1 cellular context compared by ENCODE assay signal in genomic region chr18:62187543-62188378, GRCh38.
TF ChIP-seq lines count a peak whose summit lies in the region.

No MANE protein-coding gene starts in this region.

TF ChIP-seq in K562, 482 proteins besides CTCF, POLR2A, EP300 and RAD21 (continued from another document and continues in another):
- TF ChIP-seq ZNF592 (IDR thresholded peaks at IDR 0.05) (no peak), CREM (IDR thresholded peaks at IDR 0.05; ENCODE audit: low read depth) (no peak), USF1 (CRISPR knock-in tag; IDR thresholded peaks at IDR 0.05) (no peak), POLR2H (tag; IDR thresholded peaks at IDR 0.05; ENCODE audit: low read depth) (no peak), NR3C1 (CRISPR knock-in tag; IDR thresholded peaks at IDR 0.05) (no peak), ZBTB7A (IDR thresholded peaks at IDR 0.05; ENCODE audit: borderline replicate concordance, control insufficient read depth, low read depth, low read length) (peak; percentile 89; the same call in 1 of the 2 replicates), SMARCA5 (IDR thresholded peaks at IDR 0.05) (no peak), ATF3 (IDR thresholded peaks at IDR 0.05) (no peak), ATF3 (CRISPR knock-in tag; conservative IDR thresholded peaks at IDR 0.05) (no peak), EGR1 (conservative IDR thresholded peaks at IDR 0.05) (no peak), SP1 (CRISPR knock-in tag; IDR thresholded peaks at IDR 0.05) (no peak), JUN (IDR thresholded peaks at IDR 0.05; ENCODE audit: borderline replicate concordance, low read depth, low read length) (no peak), JUN (CRISPR knock-in tag; IDR thresholded peaks at IDR 0.05; ENCODE audit: borderline replicate concordance) (no peak), ZNF311 (CRISPR knock-in tag; IDR thresholded peaks at IDR 0.05) (no peak), ARNT (IDR thresholded peaks at IDR 0.05) (no peak), NFE2 (IDR thresholded peaks at IDR 0.05; ENCODE audit: low read depth) (no peak), ZNF212 (CRISPR knock-in tag; IDR thresholded peaks at IDR 0.05) (no peak), FOXK1 (CRISPR knock-in tag; IDR thresholded peaks at IDR 0.05; ENCODE audit: borderline replicate concordance) (no peak), PHTF2 (CRISPR knock-in tag; IDR thresholded peaks at IDR 0.05) (no peak), SAP30 (IDR thresholded peaks at IDR 0.05; ENCODE audit: borderline replicate concordance, insufficient read depth, low read depth, low read length, poor library complexity, severe bottlenecking) (peak; percentile 24), ZNF174 (CRISPR knock-in tag; IDR thresholded peaks at IDR 0.05) (no peak), NFE2L1 (tag; IDR thresholded peaks at IDR 0.05; ENCODE audit: borderline replicate concordance, low read depth) (no peak), RBFOX2 (IDR thresholded peaks at IDR 0.05; ENCODE audit: low read depth, low read length) (peak; percentile 47), PKNOX1 (IDR thresholded peaks at IDR 0.05) (no peak), ZFP1 (CRISPR knock-in tag; IDR thresholded peaks at IDR 0.05) (no peak), RNF2 (IDR thresholded peaks at IDR 0.05) (no peak), CCNT2 (IDR thresholded peaks at IDR 0.05; ENCODE audit: borderline replicate concordance, extremely low read depth, insufficient read length, low read depth, low read length) (peak; percentile 26), ATF1 (CRISPR knock-in tag; IDR thresholded peaks at IDR 0.05) (no peak), ATF1 (tag; IDR thresholded peaks at IDR 0.05) (0 out of 2 replicates have a peak, but pooled peaks have one; percentile 3), CBX8 (IDR thresholded peaks at IDR 0.05; ENCODE audit: borderline replicate concordance, extremely low read depth, low read depth, low read length, poor library complexity, severe bottlenecking) (no peak), RFX1 (IDR thresholded peaks at IDR 0.05) (no peak), SIRT6 (IDR thresholded peaks at IDR 0.05; ENCODE audit: low read depth, low read length) (no peak), ZNF41 (CRISPR knock-in tag; conservative IDR thresholded peaks at IDR 0.05) (no peak)
- TF ChIP-seq, protein P1, sequence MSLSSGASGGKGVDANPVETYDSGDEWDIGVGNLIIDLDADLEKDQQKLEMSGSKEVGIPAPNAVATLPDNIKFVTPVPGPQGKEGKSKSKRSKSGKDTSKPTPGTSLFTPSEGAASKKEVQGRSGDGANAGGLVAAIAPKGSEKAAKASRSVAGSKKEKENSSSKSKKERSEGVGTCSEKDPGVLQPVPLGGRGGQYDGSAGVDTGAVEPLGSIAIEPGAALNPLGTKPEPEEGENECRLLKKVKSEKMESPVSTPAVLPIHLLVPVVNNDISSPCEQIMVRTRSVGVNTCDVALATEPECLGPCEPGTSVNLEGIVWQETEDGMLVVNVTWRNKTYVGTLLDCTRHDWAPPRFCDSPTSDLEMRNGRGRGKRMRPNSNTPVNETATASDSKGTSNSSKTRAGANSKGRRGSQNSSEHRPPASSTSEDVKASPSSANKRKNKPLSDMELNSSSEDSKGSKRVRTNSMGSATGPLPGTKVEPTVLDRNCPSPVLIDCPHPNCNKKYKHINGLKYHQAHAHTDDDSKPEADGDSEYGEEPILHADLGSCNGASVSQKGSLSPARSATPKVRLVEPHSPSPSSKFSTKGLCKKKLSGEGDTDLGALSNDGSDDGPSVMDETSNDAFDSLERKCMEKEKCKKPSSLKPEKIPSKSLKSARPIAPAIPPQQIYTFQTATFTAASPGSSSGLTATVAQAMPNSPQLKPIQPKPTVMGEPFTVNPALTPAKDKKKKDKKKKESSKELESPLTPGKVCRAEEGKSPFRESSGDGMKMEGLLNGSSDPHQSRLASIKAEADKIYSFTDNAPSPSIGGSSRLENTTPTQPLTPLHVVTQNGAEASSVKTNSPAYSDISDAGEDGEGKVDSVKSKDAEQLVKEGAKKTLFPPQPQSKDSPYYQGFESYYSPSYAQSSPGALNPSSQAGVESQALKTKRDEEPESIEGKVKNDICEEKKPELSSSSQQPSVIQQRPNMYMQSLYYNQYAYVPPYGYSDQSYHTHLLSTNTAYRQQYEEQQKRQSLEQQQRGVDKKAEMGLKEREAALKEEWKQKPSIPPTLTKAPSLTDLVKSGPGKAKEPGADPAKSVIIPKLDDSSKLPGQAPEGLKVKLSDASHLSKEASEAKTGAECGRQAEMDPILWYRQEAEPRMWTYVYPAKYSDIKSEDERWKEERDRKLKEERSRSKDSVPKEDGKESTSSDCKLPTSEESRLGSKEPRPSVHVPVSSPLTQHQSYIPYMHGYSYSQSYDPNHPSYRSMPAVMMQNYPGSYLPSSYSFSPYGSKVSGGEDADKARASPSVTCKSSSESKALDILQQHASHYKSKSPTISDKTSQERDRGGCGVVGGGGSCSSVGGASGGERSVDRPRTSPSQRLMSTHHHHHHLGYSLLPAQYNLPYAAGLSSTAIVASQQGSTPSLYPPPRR (CRISPR knock-in tag; IDR thresholded peaks at IDR 0.05; ENCODE audit: borderline replicate concordance): no peak
- TF ChIP-seq, protein P2, sequence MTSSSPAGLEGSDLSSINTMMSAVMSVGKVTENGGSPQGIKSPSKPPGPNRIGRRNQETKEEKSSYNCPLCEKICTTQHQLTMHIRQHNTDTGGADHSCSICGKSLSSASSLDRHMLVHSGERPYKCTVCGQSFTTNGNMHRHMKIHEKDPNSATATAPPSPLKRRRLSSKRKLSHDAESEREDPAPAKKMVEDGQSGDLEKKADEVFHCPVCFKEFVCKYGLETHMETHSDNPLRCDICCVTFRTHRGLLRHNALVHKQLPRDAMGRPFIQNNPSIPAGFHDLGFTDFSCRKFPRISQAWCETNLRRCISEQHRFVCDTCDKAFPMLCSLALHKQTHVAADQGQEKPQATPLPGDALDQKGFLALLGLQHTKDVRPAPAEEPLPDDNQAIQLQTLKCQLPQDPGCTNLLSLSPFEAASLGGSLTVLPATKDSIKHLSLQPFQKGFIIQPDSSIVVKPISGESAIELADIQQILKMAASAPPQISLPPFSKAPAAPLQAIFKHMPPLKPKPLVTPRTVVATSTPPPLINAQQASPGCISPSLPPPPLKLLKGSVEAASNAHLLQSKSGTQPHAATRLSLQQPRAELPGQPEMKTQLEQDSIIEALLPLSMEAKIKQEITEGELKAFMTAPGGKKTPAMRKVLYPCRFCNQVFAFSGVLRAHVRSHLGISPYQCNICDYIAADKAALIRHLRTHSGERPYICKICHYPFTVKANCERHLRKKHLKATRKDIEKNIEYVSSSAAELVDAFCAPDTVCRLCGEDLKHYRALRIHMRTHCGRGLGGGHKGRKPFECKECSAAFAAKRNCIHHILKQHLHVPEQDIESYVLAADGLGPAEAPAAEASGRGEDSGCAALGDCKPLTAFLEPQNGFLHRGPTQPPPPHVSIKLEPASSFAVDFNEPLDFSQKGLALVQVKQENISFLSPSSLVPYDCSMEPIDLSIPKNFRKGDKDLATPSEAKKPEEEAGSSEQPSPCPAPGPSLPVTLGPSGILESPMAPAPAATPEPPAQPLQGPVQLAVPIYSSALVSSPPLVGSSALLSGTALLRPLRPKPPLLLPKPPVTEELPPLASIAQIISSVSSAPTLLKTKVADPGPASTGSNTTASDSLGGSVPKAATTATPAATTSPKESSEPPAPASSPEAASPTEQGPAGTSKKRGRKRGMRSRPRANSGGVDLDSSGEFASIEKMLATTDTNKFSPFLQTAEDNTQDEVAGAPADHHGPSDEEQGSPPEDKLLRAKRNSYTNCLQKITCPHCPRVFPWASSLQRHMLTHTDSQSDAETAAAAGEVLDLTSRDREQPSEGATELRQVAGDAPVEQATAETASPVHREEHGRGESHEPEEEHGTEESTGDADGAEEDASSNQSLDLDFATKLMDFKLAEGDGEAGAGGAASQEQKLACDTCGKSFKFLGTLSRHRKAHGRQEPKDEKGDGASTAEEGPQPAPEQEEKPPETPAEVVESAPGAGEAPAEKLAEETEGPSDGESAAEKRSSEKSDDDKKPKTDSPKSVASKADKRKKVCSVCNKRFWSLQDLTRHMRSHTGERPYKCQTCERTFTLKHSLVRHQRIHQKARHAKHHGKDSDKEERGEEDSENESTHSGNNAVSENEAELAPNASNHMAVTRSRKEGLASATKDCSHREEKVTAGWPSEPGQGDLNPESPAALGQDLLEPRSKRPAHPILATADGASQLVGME (CRISPR knock-in tag; IDR thresholded peaks at IDR 0.05): no peak
- TF ChIP-seq, protein P3, sequence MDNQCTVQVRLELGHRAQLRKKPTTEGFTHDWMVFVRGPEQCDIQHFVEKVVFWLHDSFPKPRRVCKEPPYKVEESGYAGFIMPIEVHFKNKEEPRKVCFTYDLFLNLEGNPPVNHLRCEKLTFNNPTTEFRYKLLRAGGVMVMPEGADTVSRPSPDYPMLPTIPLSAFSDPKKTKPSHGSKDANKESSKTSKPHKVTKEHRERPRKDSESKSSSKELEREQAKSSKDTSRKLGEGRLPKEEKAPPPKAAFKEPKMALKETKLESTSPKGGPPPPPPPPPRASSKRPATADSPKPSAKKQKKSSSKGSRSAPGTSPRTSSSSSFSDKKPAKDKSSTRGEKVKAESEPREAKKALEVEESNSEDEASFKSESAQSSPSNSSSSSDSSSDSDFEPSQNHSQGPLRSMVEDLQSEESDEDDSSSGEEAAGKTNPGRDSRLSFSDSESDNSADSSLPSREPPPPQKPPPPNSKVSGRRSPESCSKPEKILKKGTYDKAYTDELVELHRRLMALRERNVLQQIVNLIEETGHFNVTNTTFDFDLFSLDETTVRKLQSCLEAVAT (IDR thresholded peaks at IDR 0.05): 0 out of 4 replicates have a peak, but pooled peaks of 1 of the 2 experiments have one; percentile 14
- TF ChIP-seq, protein P4, sequence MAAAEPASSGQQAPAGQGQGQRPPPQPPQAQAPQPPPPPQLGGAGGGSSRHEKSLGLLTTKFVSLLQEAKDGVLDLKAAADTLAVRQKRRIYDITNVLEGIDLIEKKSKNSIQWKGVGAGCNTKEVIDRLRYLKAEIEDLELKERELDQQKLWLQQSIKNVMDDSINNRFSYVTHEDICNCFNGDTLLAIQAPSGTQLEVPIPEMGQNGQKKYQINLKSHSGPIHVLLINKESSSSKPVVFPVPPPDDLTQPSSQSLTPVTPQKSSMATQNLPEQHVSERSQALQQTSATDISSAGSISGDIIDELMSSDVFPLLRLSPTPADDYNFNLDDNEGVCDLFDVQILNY (CRISPR knock-in tag; IDR thresholded peaks at IDR 0.05): 0 out of 2 replicates have a peak, but pooled peaks have one; percentile 38
